Comparison of ENCODE assay signal across 8 cellular contexts in the genomic region with DNA sequence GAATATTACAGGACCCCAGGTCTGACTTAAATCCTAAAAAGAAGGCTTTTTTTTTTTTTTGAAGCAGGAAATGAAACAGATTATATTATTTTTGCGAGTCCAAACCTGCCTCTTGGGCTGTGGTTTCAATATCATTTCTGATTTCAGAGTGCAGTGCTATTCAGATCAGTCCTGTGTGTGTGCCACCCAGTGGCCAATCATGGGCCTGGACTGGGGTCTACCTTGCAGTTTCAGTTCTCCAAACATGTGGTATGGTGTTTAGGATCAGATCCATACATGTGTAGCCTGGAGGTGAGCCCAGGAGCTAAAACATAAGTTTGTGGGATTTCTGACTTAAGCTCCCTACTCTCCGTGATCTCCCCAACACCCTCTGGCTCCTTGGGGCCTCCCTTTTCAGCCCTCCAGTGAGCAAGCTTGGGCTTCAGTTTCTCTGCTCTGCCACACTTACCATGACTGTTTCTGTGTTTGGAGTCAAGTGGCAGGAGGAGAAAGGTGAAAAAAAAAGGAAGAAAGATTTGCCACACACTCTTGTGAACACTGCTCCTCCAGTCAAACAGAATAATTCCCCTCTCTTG. TPM values are rescaled to one million over a fixed set of nuclear protein-coding genes. Genes with fewer than 3 reads are reported as not detected.
DNase-seq lines count a peak whose midpoint lies in the region; ATAC-seq and TF ChIP-seq lines count a peak whose summit lies in the region.

No MANE protein-coding gene starts in this region.

- peaks cover 3% of the 10 kb centered on the region for H3K27me3 Mint-ChIP-seq in activated CD8-positive, alpha-beta memory T cell treated with anti-CD3 and anti-CD28 coated beads, Interleukin-2, amount 10 ng/mL, durations not matched to agents 7 days and 5 days

- DNase-seq in BE2C (peak; percentile 49), NCI-H226 (peak; percentile 60), fibroblast of gingiva (ENCODE audit: low read depth) (peak; percentile 35), upper lobe of left lung (no peak), DMS79 treated with DMSO at 0.1 percent for 48 hours (lab: John Stamatoyannopoulos, UW) (no peak)
- no peak for DNase-seq in activated CD8-positive, alpha-beta memory T cell treated with anti-CD3 and anti-CD28 coated beads, Interleukin-2, amount 10 ng/mL, durations not matched to agents 7 days and 5 days
- DNase-seq in activated CD4-positive, alpha-beta T cell treated with anti-CD3 and anti-CD28 coated beads, Interleukin-2, amount 50 U/mL, for 1 hour, result no peak

- no peak for TF ChIP-seq EP300 in upper lobe of left lung (IDR thresholded peaks at IDR 0.05)

- H3K4me1 ChIP-seq in BE2C (no peaks in the 10 kb centered on the region), upper lobe of left lung (no peaks in the 10 kb centered on the region)

- H3K4me3 ChIP-seq in BE2C (ENCODE audit: low read depth, low read length) (no peak overlapping the region), upper lobe of left lung (no peak overlapping the region)

- H3K9me3 ChIP-seq in BE2C (no peaks in the 10 kb centered on the region), upper lobe of left lung (no peaks in the 10 kb centered on the region)

- no peak for TF ChIP-seq POLR2A in upper lobe of left lung (IDR thresholded peaks at IDR 0.05)

- no peaks in the 10 kb centered on the region for H3K4me1 Mint-ChIP-seq in activated CD8-positive, alpha-beta memory T cell treated with anti-CD3 and anti-CD28 coated beads, Interleukin-2, amount 10 ng/mL, durations not matched to agents 7 days and 5 days

- CTCF ChIA-PET in activated CD8-positive, alpha-beta memory T cell treated with anti-CD3 and anti-CD28 coated beads, Interleukin-2, amount 10 ng/mL, durations not matched to agents 7 days and 5 days (lab: Charles Lee), result no interaction called here

- peak; percentile 73 for TF ChIP-seq CTCF in BE2C (IDR thresholded peaks at IDR 0.05; ENCODE audit: low read depth, low read length)
- TF ChIP-seq CTCF in upper lobe of left lung (IDR thresholded peaks at IDR 0.05), result peak in 4 of 6 experiments; percentile 16 to 37 (median 28)

- no peak overlapping the region for H3K27ac ChIP-seq in upper lobe of left lung

- H3K27me3 ChIP-seq in BE2C, result no peaks in the 10 kb centered on the region; the same call in 1 of the 2 replicates
- H3K27me3 ChIP-seq in upper lobe of left lung, result no peaks in the 10 kb centered on the region

- H3K36me3 ChIP-seq in BE2C (no peaks in the 10 kb centered on the region), upper lobe of left lung (no peaks in the 10 kb centered on the region)

- WGBS in upper lobe of left lung, 2 donors, result 73% methylated on average over 2 of the region's 2 CpGs

- ATAC-seq in GM21576 (IDR thresholded peaks at IDR 0.05; ENCODE audit: unreplicated experiment) (peak; percentile 71), upper lobe of left lung (ENCODE audit: low FRiP score in 2 of 2) (peak in 1 of 2 donors; percentile 35)
- ATAC-seq in activated CD8-positive, alpha-beta memory T cell treated with anti-CD3 and anti-CD28 coated beads, Interleukin-2, amount 10 ng/mL, durations not matched to agents 7 days and 5 days, result no peak

- no peak overlapping the region for H3K4me3 Mint-ChIP-seq in activated CD8-positive, alpha-beta memory T cell treated with anti-CD3 and anti-CD28 coated beads, Interleukin-2, amount 10 ng/mL, durations not matched to agents 7 days and 5 days

- H3K27ac Mint-ChIP-seq in activated CD8-positive, alpha-beta memory T cell treated with anti-CD3 and anti-CD28 coated beads, Interleukin-2, amount 10 ng/mL, durations not matched to agents 7 days and 5 days, result no peak overlapping the region

- H3K9me3 Mint-ChIP-seq in activated CD8-positive, alpha-beta memory T cell treated with anti-CD3 and anti-CD28 coated beads, Interleukin-2, amount 10 ng/mL, durations not matched to agents 7 days and 5 days (ENCODE audit: low read depth), result no peaks in the 10 kb centered on the region

- H3K36me3 Mint-ChIP-seq in activated CD8-positive, alpha-beta memory T cell treated with anti-CD3 and anti-CD28 coated beads, Interleukin-2, amount 10 ng/mL, durations not matched to agents 7 days and 5 days, result no peaks in the 10 kb centered on the region

RNA-seq across cellular contexts. Expression of gene THSD4, which starts 12.1 kb away (rescaled TPM):
- not detected for polyA plus RNA-seq in BE2C (2012; ENCODE audit: insufficient read depth, insufficient read length, low read depth)
- 10 to 100 TPM; 16.8 to 39.7 (median 21.7) TPM for total RNA-seq in upper lobe of left lung
- not detected for total RNA-seq in activated CD8-positive, alpha-beta memory T cell treated with anti-CD3 and anti-CD28 coated beads, Interleukin-2, amount 10 ng/mL, durations not matched to agents 7 days and 5 days

Comparison
In these comparisons a context has a peak if more than half of its experiments do, and no peak if none do; other contexts are left out.
1. DNase-seq: peak in BE2C (single experiment), NCI-H226 (single experiment) and fibroblast of gingiva (single experiment); none in upper lobe of left lung (0 of 2), activated CD8-positive, alpha-beta memory T cell treated with anti-CD3 and anti-CD28 coated beads, Interleukin-2, amount 10 ng/mL, durations not matched to agents 7 days and 5 days (single experiment), DMS79 treated with DMSO at 0.1 percent for 48 hours (single experiment) and activated CD4-positive, alpha-beta T cell treated with anti-CD3 and anti-CD28 coated beads, Interleukin-2, amount 50 U/mL, for 1 hour (single experiment).
2. RNA of gene THSD4, which starts 12.1 kb away (total RNA-seq): 16.8 to 39.7 TPM in upper lobe of left lung; not detected in activated CD8-positive, alpha-beta memory T cell treated with anti-CD3 and anti-CD28 coated beads, Interleukin-2, amount 10 ng/mL, durations not matched to agents 7 days and 5 days; every median in the first group is over 10 times any median in the second.